10 cellular contexts compared by ENCODE assay signal in the genomic region with DNA sequence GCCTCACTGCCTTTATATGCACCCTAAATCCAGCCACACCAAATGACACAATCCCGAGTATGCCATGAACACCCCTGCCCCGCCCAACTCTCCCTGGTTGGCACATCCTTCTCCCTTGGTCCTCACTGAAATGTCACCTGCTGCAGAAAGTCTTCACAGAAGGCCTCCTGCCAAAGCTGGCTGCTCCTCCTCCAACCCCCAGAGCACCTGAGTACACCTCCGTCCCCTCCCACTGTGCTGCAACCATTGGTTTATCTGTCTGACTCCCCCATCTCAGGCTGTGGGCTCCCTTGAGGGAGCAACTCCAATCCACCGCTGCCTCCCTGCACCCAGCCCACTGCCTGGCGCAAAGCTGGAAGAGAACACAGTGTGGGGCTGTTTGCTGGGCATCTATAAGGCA. TPM values are rescaled to one million over a fixed set of nuclear protein-coding genes. Genes with fewer than 3 reads are reported as not detected.
A peak's percentile ranks its signal among the peaks of the same experiment; 100 is the strongest.
DNase-seq lines count a peak whose midpoint lies in the region; ATAC-seq and TF ChIP-seq lines count a peak whose summit lies in the region.
"Had no signal": no experiment of that assay in that cellular context is flagged by ENCODE, and none has a peak within 500 bp of the region (broad histone marks: within the 10 kb centered on the region; RNA-seq: fewer than 3 reads in every experiment).

No MANE protein-coding gene starts in this region.

- H3K4me1 Mint-ChIP-seq in H9: peaks cover 44 to 45% of the 10 kb centered on the region in 2 experiments
- H3K4me1 Mint-ChIP-seq in activated CD8-positive, alpha-beta T cell treated with anti-CD3 and anti-CD28 coated beads, Interleukin-2, amount 10 ng/mL, durations not matched to agents 7 days and 5 days (ENCODE audit: low read depth): peaks cover 75% of the 10 kb centered on the region

- no peak overlapping the region for H2AK5ac ChIP-seq in H9 (ENCODE audit: insufficient read length, low read length)
- peak overlapping the region; percentile 10 for H2AK5ac ChIP-seq in neuronal stem cell (ENCODE audit: low read depth, low read length)
- H2AK5ac ChIP-seq in trophoblast cell (ENCODE audit: low read length): no peak overlapping the region

- H3K79me1 ChIP-seq in H9 (ENCODE audit: insufficient read depth, low read depth, low read length, poor library complexity, severe bottlenecking) (peaks cover 2% of the 10 kb centered on the region), neuronal stem cell (ENCODE audit: low read depth, low read length) (peaks cover 9% of the 10 kb centered on the region), trophoblast cell (ENCODE audit: low read length) (peaks cover 8% of the 10 kb centered on the region)

- H3K23me2 ChIP-seq in H9 (ENCODE audit: insufficient read length, low read depth, low read length, poor library complexity, severe bottlenecking): no peaks in the 10 kb centered on the region

- no peak overlapping the region for H2BK15ac ChIP-seq in H9 (ENCODE audit: low read depth, low read length)
- no peak overlapping the region for H2BK15ac ChIP-seq in neuronal stem cell (ENCODE audit: low read length)

- no CpG with 5 or more reads among the region's 5 CpGs for WGBS in H9 (ENCODE audit: extremely low coverage, insufficient read length, low lambda C conversion rate)
- WGBS in neuronal stem cell (ENCODE audit: extremely low coverage in 2 of 2, insufficient read length in 2 of 2, insufficient replicate concordance in 1 of 2), 2 donors: no CpG with 5 or more reads among the region's 5 CpGs
- no CpG with 5 or more reads among the region's 5 CpGs for WGBS in trophoblast cell (ENCODE audit: extremely low coverage, insufficient coverage, insufficient read length)

- no peak overlapping the region for H4K5ac ChIP-seq in H9 (ENCODE audit: insufficient read length, low read depth, low read length)

- H3K9ac ChIP-seq in H9 (ENCODE audit: extremely low read depth, insufficient read length, low read length): no peak overlapping the region
- no peak overlapping the region for H3K9ac ChIP-seq in neuronal stem cell (ENCODE audit: low read depth, low read length, poor library complexity)
- H3K9ac ChIP-seq in trophoblast cell (ENCODE audit: low read length): no peak overlapping the region

- H3K79me2 ChIP-seq in H9 (ENCODE audit: insufficient read depth, low read length) (peaks cover 3% of the 10 kb centered on the region; the same call in 1 of the 2 replicates), trophoblast cell (ENCODE audit: control insufficient read depth, insufficient read depth, low read length, poor library complexity) (peaks cover 4% of the 10 kb centered on the region)

- H3K4me3 ChIP-seq in neuronal stem cell (ENCODE audit: low read length in 2 of 2): no peak overlapping the region
- no peak overlapping the region for H3K4me3 ChIP-seq in trophoblast cell (ENCODE audit: low read depth, low read length)
- H3K4me3 ChIP-seq: A549, SJCRH30 had no signal

- H2BK5ac ChIP-seq in H9 (ENCODE audit: insufficient read length, low read length) (no peak overlapping the region), neuronal stem cell (ENCODE audit: low read length) (no peak overlapping the region), trophoblast cell (ENCODE audit: low read depth, low read length, poor library complexity) (no peak overlapping the region)

- no peak overlapping the region for H2BK20ac ChIP-seq in H9 (ENCODE audit: low read depth, low read length, poor library complexity, severe bottlenecking)

- TF ChIP-seq CTCF in H9 (conservative IDR thresholded peaks at IDR 0.05): no peak

- DNase-seq in NCI-H2171 treated with DMSO at 0.1 percent for 48 hours (lab: John Stamatoyannopoulos, UW): peak; percentile 44
- DNase-seq in NCI-H2171 (lab: John Stamatoyannopoulos, UW): no peak
- no peak for DNase-seq in H9
- DNase-seq in activated CD8-positive, alpha-beta T cell treated with anti-CD3 and anti-CD28 coated beads, Interleukin-2, amount 10 ng/mL, durations not matched to agents 7 days and 5 days: no peak
- no peak for DNase-seq in neuronal stem cell (ENCODE audit: low spot score)
- DNase-seq in trophoblast cell: no peak
- DNase-seq in NCI-H2029 treated with DMSO at 0.1 percent for 48 hours (lab: John Stamatoyannopoulos, UW): no peak

- H3K56ac ChIP-seq in H9 (ENCODE audit: insufficient read length, low read depth, low read length): no peak overlapping the region

- H3K27ac ChIP-seq in H9 (ENCODE audit: insufficient read length, low read depth, low read length) (no peak overlapping the region), neuronal stem cell (replicated peaks; ENCODE audit: low read length) (no peak overlapping the region), trophoblast cell (ENCODE audit: low read depth, low read length) (no peak overlapping the region)
- H3K27ac ChIP-seq: SJCRH30 had no signal

- H3K4ac ChIP-seq in H9 (ENCODE audit: low read depth, low read length): no peak overlapping the region
- H3K4ac ChIP-seq in neuronal stem cell (ENCODE audit: low read length): no peak overlapping the region
- no peak overlapping the region for H3K4ac ChIP-seq in trophoblast cell (ENCODE audit: low read depth, low read length)

- H4K91ac ChIP-seq in H9 (ENCODE audit: insufficient read length, low read depth, low read length): no peak overlapping the region
- H4K91ac ChIP-seq in neuronal stem cell (ENCODE audit: low read depth, low read length, poor library complexity): no peak overlapping the region
- no peak overlapping the region for H4K91ac ChIP-seq in trophoblast cell (ENCODE audit: low read depth, low read length)

- peaks cover 12% of the 10 kb centered on the region; the same call in 1 of the 2 replicates for H3K4me1 ChIP-seq in H9 (ENCODE audit: insufficient read depth, low read length)
- peaks cover 28 to 29% of the 10 kb centered on the region in 2 donors for H3K4me1 ChIP-seq in neuronal stem cell (ENCODE audit: control insufficient read depth in 2 of 2, insufficient read depth in 1 of 2, low read depth in 1 of 2, low read length in 2 of 2)
- peaks cover 18 to 19% of the 10 kb centered on the region in 2 experiments for H3K4me1 ChIP-seq in trophoblast cell (ENCODE audit: control insufficient read depth in 1 of 2, insufficient read depth in 2 of 2, low read length in 2 of 2)

- H3K14ac ChIP-seq in H9 (ENCODE audit: insufficient read depth, low read length) (no peak overlapping the region; the same call in 1 of the 2 replicates), neuronal stem cell (ENCODE audit: low read length) (no peak overlapping the region), trophoblast cell (ENCODE audit: low read length) (no peak overlapping the region)

- H3K23ac ChIP-seq in H9 (ENCODE audit: insufficient read length, low read depth, low read length) (no peak overlapping the region), neuronal stem cell (ENCODE audit: low read depth, low read length, poor library complexity) (peak overlapping the region; percentile 37), trophoblast cell (ENCODE audit: low read length) (no peak overlapping the region)

- no peak overlapping the region for H2BK120ac ChIP-seq in H9 (ENCODE audit: low read depth, low read length, poor library complexity, severe bottlenecking)
- no peak overlapping the region for H2BK120ac ChIP-seq in neuronal stem cell (ENCODE audit: low read depth, low read length)
- no peak overlapping the region for H2BK120ac ChIP-seq in trophoblast cell (ENCODE audit: insufficient read depth, low read length, poor library complexity)

- peak overlapping the region in 1 of 2 experiments; percentile 43; a peak in 2 of 5 replicates for H3K4me3 Mint-ChIP-seq in H9
- no peak overlapping the region for H3K4me3 Mint-ChIP-seq in activated CD8-positive, alpha-beta T cell treated with anti-CD3 and anti-CD28 coated beads, Interleukin-2, amount 10 ng/mL, durations not matched to agents 7 days and 5 days

- H3K36me3 Mint-ChIP-seq in H9 (ENCODE audit: insufficient read depth in 1 of 3, low read depth in 3 of 3): peaks cover 0 to 9% (median 0%) of the 10 kb centered on the region in 3 experiments; a peak in 3 of 7 replicates
- H3K36me3 Mint-ChIP-seq in activated CD8-positive, alpha-beta T cell treated with anti-CD3 and anti-CD28 coated beads, Interleukin-2, amount 10 ng/mL, durations not matched to agents 7 days and 5 days (ENCODE audit: low read depth): peaks cover 22% of the 10 kb centered on the region

- H2AFZ ChIP-seq in H9 (ENCODE audit: low read length) (no peak overlapping the region), neuronal stem cell (ENCODE audit: low read length) (no peak overlapping the region), trophoblast cell (ENCODE audit: insufficient read depth, low read length, poor library complexity) (no peak overlapping the region)

- H3K9me3 Mint-ChIP-seq in H9: no peaks in the 10 kb centered on the region
- no peaks in the 10 kb centered on the region for H3K9me3 Mint-ChIP-seq in activated CD8-positive, alpha-beta T cell treated with anti-CD3 and anti-CD28 coated beads, Interleukin-2, amount 10 ng/mL, durations not matched to agents 7 days and 5 days (ENCODE audit: insufficient read depth)

- no peak overlapping the region for H2BK12ac ChIP-seq in H9 (ENCODE audit: insufficient read length, low read depth, low read length)
- no peak overlapping the region for H2BK12ac ChIP-seq in neuronal stem cell (ENCODE audit: low read length)
- no peak overlapping the region for H2BK12ac ChIP-seq in trophoblast cell (ENCODE audit: low read length)

- peak overlapping the region; percentile 62 to 95 (median 76) for H3K27ac Mint-ChIP-seq in H9
- H3K27ac Mint-ChIP-seq in activated CD8-positive, alpha-beta T cell treated with anti-CD3 and anti-CD28 coated beads, Interleukin-2, amount 10 ng/mL, durations not matched to agents 7 days and 5 days: peak overlapping the region; percentile 50

- POLR2A ChIA-PET in activated CD8-positive, alpha-beta T cell treated with anti-CD3 and anti-CD28 coated beads, Interleukin-2, amount 10 ng/mL, durations not matched to agents 7 days and 5 days (lab: Charles Lee): interaction anchor here (0.7 to 1.9 kb wide), 3 partner anchors 10 to 46 kb away, joined by 3 to 8 read pairs (median 3); no protein-coding TSS in a partner anchor

- H3K9me3 ChIP-seq in H9 (ENCODE audit: control insufficient read depth, low read depth, low read length) (no peaks in the 10 kb centered on the region), neuronal stem cell (replicated peaks in 1 of 2; ENCODE audit: control insufficient read depth in 2 of 2, insufficient read depth in 1 of 2, low read depth in 1 of 2, low read length in 2 of 2) (no peaks in the 10 kb centered on the region), trophoblast cell (ENCODE audit: insufficient read depth, low read depth, low read length) (no peaks in the 10 kb centered on the region)
- H3K9me3 ChIP-seq: A549, SJCRH30 had no signal

- no peaks in the 10 kb centered on the region for H4K20me1 ChIP-seq in H9 (ENCODE audit: control insufficient read depth, insufficient read depth, insufficient read length)

- H3K36me3 ChIP-seq in neuronal stem cell (replicated peaks in 1 of 2; ENCODE audit: control insufficient read depth in 2 of 2, insufficient read depth in 2 of 2, low read length in 2 of 2) (peaks cover 7 to 23% of the 10 kb centered on the region in 2 donors), trophoblast cell (ENCODE audit: control insufficient read depth in 1 of 2, insufficient read depth in 2 of 2, low read length in 2 of 2) (peaks cover 21% of the 10 kb centered on the region in 2 experiments)
- H3K36me3 ChIP-seq: SJCRH30 had no signal

- H3K27me3 Mint-ChIP-seq in H9 (ENCODE audit: low read depth): no peaks in the 10 kb centered on the region
- no peaks in the 10 kb centered on the region for H3K27me3 Mint-ChIP-seq in activated CD8-positive, alpha-beta T cell treated with anti-CD3 and anti-CD28 coated beads, Interleukin-2, amount 10 ng/mL, durations not matched to agents 7 days and 5 days (ENCODE audit: low read depth)

- CTCF ChIA-PET in activated CD8-positive, alpha-beta T cell treated with anti-CD3 and anti-CD28 coated beads, Interleukin-2, amount 10 ng/mL, durations not matched to agents 7 days and 5 days (lab: Charles Lee): interaction anchor here (0.6 to 6.8 kb wide), 27 partner anchors 8 to 226 kb away, joined by 3 to 82 read pairs (median 5); a partner anchor contains a TSS

- H4K8ac ChIP-seq in H9 (replicated peaks; ENCODE audit: insufficient read length, low read depth, low read length) (no peak overlapping the region), neuronal stem cell (ENCODE audit: low read depth, low read length) (no peak overlapping the region), trophoblast cell (ENCODE audit: low read depth, low read length) (no peak overlapping the region)

- H3K27me3 ChIP-seq in H9 (ENCODE audit: insufficient read depth, low read length) (no peaks in the 10 kb centered on the region), neuronal stem cell (ENCODE audit: control insufficient read depth in 3 of 3, insufficient read depth in 3 of 3, low read depth in 1 of 3, low read length in 3 of 3) (no peaks in the 10 kb centered on the region), trophoblast cell (ENCODE audit: insufficient read depth, low read length) (no peaks in the 10 kb centered on the region)
- H3K27me3 ChIP-seq: SJCRH30 had no signal

- no peak overlapping the region for H3K18ac ChIP-seq in H9 (ENCODE audit: insufficient read length, low read depth, low read length)
- H3K18ac ChIP-seq in neuronal stem cell (ENCODE audit: low read length): peak overlapping the region; percentile 40
- no peak overlapping the region for H3K18ac ChIP-seq in trophoblast cell (ENCODE audit: low read length)

- no peak overlapping the region for H4K12ac ChIP-seq in trophoblast cell (ENCODE audit: low read depth, low read length)

- H3K4me2 ChIP-seq in H9 (ENCODE audit: insufficient read depth, insufficient read length, low read length) (no peak overlapping the region), neuronal stem cell (ENCODE audit: insufficient read depth, low read length, poor library complexity, severe bottlenecking) (no peak overlapping the region), trophoblast cell (ENCODE audit: low read length) (no peak overlapping the region)
- H3K4me2 ChIP-seq: A549 had no signal

- ATAC-seq in activated CD8-positive, alpha-beta T cell treated with anti-CD3 and anti-CD28 coated beads, Interleukin-2, amount 10 ng/mL, durations not matched to agents 7 days and 5 days: no peak
- ATAC-seq in HG03342 (IDR thresholded peaks at IDR 0.05; ENCODE audit: unreplicated experiment): no peak

- no peak overlapping the region for H3T11ph ChIP-seq in H9 (ENCODE audit: low read length)

RNA-seq across cellular contexts. Expression of a gene that starts 16.3 kb away (rescaled TPM):
- total RNA-seq in H9 (2021): 26.2 and 27.5 TPM in 2 replicates
- 10 to 100 TPM; 69.7 to 72.4 TPM for total RNA-seq in activated CD8-positive, alpha-beta T cell treated with anti-CD3 and anti-CD28 coated beads, Interleukin-2, amount 10 ng/mL, durations not matched to agents 7 days and 5 days
- 49.4 TPM for polyA plus RNA-seq in neuronal stem cell (2013, experiment 1 of 2)
- 50.2 TPM for polyA plus RNA-seq in neuronal stem cell (2013, experiment 2 of 2)
- polyA plus RNA-seq in trophoblast cell (2013): 88.4 and 90.2 TPM in 2 replicates

RNA-seq across cellular contexts. Expression of a gene that starts 28.2 kb away (rescaled TPM):
- total RNA-seq in H9 (2021): 42.2 and 47.5 TPM in 2 replicates
- 10 to 100 TPM; 44.7 to 47.5 TPM for total RNA-seq in activated CD8-positive, alpha-beta T cell treated with anti-CD3 and anti-CD28 coated beads, Interleukin-2, amount 10 ng/mL, durations not matched to agents 7 days and 5 days
- 46.9 TPM for polyA plus RNA-seq in neuronal stem cell (2013, experiment 1 of 2)
- polyA plus RNA-seq in neuronal stem cell (2013, experiment 2 of 2): 46.5 TPM
- 27.8 and 28.2 TPM in 2 replicates for polyA plus RNA-seq in trophoblast cell (2013)

RNA-seq across cellular contexts. Expression of a gene that starts 46.0 kb away (rescaled TPM):
- 5.5 and 6.4 TPM in 2 replicates for total RNA-seq in H9 (2021)
- 10 to 100 TPM; 12.3 to 13.3 TPM for total RNA-seq in activated CD8-positive, alpha-beta T cell treated with anti-CD3 and anti-CD28 coated beads, Interleukin-2, amount 10 ng/mL, durations not matched to agents 7 days and 5 days
- 26.4 TPM for polyA plus RNA-seq in neuronal stem cell (2013, experiment 1 of 2)
- 25.2 TPM for polyA plus RNA-seq in neuronal stem cell (2013, experiment 2 of 2)
- polyA plus RNA-seq in trophoblast cell (2013): 35.3 and 37.7 TPM in 2 replicates
